ENCODE assay signal across 8 cellular contexts in the genomic region with DNA sequence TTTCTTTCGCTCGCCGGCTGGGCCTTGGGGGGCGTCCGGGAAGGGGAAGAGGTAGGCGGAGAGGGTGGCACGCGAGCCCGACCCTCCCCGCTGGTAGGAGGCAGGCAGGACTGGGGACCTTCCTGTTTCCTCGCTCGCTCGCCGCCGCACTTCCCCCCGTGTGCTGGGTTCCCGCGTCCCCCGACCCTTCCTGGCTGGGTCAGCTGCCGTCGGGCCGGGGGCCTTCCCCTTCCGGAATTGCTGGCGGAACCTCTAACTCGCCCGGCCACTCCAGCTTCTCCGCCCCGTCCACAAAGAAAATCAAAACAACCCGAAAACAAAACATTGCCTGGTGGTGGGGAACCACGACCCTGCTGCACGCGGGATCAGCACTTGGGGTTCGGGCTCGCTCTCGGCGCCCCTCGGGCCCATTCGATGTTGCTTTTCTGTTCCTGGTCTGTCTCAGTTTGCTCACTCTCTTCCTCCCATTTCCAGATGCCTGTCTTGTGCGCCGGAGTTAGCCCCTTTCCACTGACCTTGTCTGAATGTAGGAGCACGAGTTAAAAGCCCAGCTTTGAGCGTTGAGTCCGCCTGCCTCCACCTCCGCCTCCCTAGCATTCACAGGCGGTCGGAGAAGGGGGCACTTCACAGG. TPM values are rescaled to one million over a fixed set of nuclear protein-coding genes. Genes with fewer than 3 reads are reported as not detected.
DNase-seq lines count a peak whose midpoint lies in the region; ATAC-seq and TF ChIP-seq lines count a peak whose summit lies in the region.

No MANE protein-coding gene starts in this region.

- H3K4me3 ChIP-seq in H7 (ENCODE audit: insufficient read depth, low read depth, low read length) (peak overlapping the region; percentile 100), testis (peak overlapping the region; percentile 98 to 99)

- H3K27ac Mint-ChIP-seq in activated CD4-positive, alpha-beta T cell treated with anti-CD3 and anti-CD28 coated beads for 36 hours, result peak overlapping the region; percentile 98
- peak overlapping the region; percentile 94 for H3K27ac Mint-ChIP-seq in activated CD4-positive, alpha-beta T cell treated with anti-CD3 and anti-CD28 coated beads, Interleukin-2, amount 10 ng/mL, durations not matched to agents 7 days and 5 days
- peak overlapping the region; percentile 96 to 99 (median 99) for H3K27ac Mint-ChIP-seq in naive B cell

- no peak for TF ChIP-seq POLR2A in testis (IDR thresholded peaks at IDR 0.05)

- H3K9me3 Mint-ChIP-seq in activated CD4-positive, alpha-beta T cell treated with anti-CD3 and anti-CD28 coated beads for 36 hours (ENCODE audit: low read depth), result no peaks in the 10 kb centered on the region
- no peaks in the 10 kb centered on the region for H3K9me3 Mint-ChIP-seq in activated CD4-positive, alpha-beta T cell treated with anti-CD3 and anti-CD28 coated beads, Interleukin-2, amount 10 ng/mL, durations not matched to agents 7 days and 5 days
- H3K9me3 Mint-ChIP-seq in naive B cell, result no peaks in the 10 kb centered on the region

- peaks cover 33% of the 10 kb centered on the region for H3K4me1 Mint-ChIP-seq in activated CD4-positive, alpha-beta T cell treated with anti-CD3 and anti-CD28 coated beads for 36 hours
- H3K4me1 Mint-ChIP-seq in activated CD4-positive, alpha-beta T cell treated with anti-CD3 and anti-CD28 coated beads, Interleukin-2, amount 10 ng/mL, durations not matched to agents 7 days and 5 days, result peaks cover 41% of the 10 kb centered on the region
- H3K4me1 Mint-ChIP-seq in naive B cell, result peaks cover 45 to 69% (median 51%) of the 10 kb centered on the region in 3 donors

- DNase-seq in activated CD4-positive, alpha-beta T cell treated with anti-CD3 and anti-CD28 coated beads for 36 hours, result peak; percentile 66
- DNase-seq in activated CD4-positive, alpha-beta T cell treated with anti-CD3 and anti-CD28 coated beads, Interleukin-2, amount 50 U/mL, for 4 hours, result no peak
- DNase-seq in H7, result peak; percentile 85
- DNase-seq in LoVo (ENCODE audit: low spot score), result peak; percentile 21
- peak; percentile 55 for DNase-seq in activated CD4-positive, alpha-beta T cell treated with anti-CD3 and anti-CD28 coated beads, Interleukin-2, amount 10 ng/mL, durations not matched to agents 7 days and 5 days
- DNase-seq in fibroblast of peridontal ligament (ENCODE audit: extremely low read depth), result peak; percentile 29
- DNase-seq in naive B cell, result no peak
- DNase-seq in testis, result peak; percentile 62

- peak overlapping the region; percentile 100 for H3K27ac ChIP-seq in testis

- intact Hi-C loops in activated CD4-positive, alpha-beta T cell treated with anti-CD3 and anti-CD28 coated beads for 36 hours (cut with DNase I, micrococcal nuclease), result loop anchor here (1.0 to 10.0 kb wide), 7 partner anchors 36 to 1348 kb away; a partner anchor contains a TSS
- intact Hi-C loops in testis (cut with DNase I; ENCODE audit: low total_unique reads), result no loop called here

- peaks cover 6% of the 10 kb centered on the region for H3K27me3 Mint-ChIP-seq in activated CD4-positive, alpha-beta T cell treated with anti-CD3 and anti-CD28 coated beads for 36 hours
- peaks cover 4% of the 10 kb centered on the region for H3K27me3 Mint-ChIP-seq in activated CD4-positive, alpha-beta T cell treated with anti-CD3 and anti-CD28 coated beads, Interleukin-2, amount 10 ng/mL, durations not matched to agents 7 days and 5 days
- no peaks in the 10 kb centered on the region for H3K27me3 Mint-ChIP-seq in naive B cell

- CTCF ChIA-PET in activated CD4-positive, alpha-beta T cell treated with anti-CD3 and anti-CD28 coated beads for 36 hours (lab: Charles Lee), result interaction anchor here (0.6 kb wide), 3 partner anchors 27 to 299 kb away, joined by 3 to 5 read pairs (median 3); no protein-coding TSS in a partner anchor
- CTCF ChIA-PET in activated CD4-positive, alpha-beta T cell treated with anti-CD3 and anti-CD28 coated beads, Interleukin-2, amount 10 ng/mL, durations not matched to agents 7 days and 5 days (lab: Charles Lee), result interaction anchor here (0.6 to 0.7 kb wide), 2 partner anchors 55 to 196 kb away, joined by 3 to 6 read pairs; no protein-coding TSS in a partner anchor

- POLR2A ChIA-PET in activated CD4-positive, alpha-beta T cell treated with anti-CD3 and anti-CD28 coated beads for 36 hours (lab: Charles Lee), result no interaction called here
- POLR2A ChIA-PET in activated CD4-positive, alpha-beta T cell treated with anti-CD3 and anti-CD28 coated beads, Interleukin-2, amount 10 ng/mL, durations not matched to agents 7 days and 5 days (lab: Charles Lee), result interaction anchor here (0.7 kb wide), 1 partner anchor 663 kb away, joined by 7 read pairs; no protein-coding TSS in a partner anchor

- ATAC-seq in activated CD4-positive, alpha-beta T cell treated with anti-CD3 and anti-CD28 coated beads for 36 hours, result peak; percentile 45
- ATAC-seq in naive B cell (ENCODE audit: low read depth in 2 of 2), result peak; percentile 34 to 38

- no peak for TF ChIP-seq CTCF in testis (IDR thresholded peaks at IDR 0.05)

- peak overlapping the region; percentile 99 for H3K4me3 Mint-ChIP-seq in activated CD4-positive, alpha-beta T cell treated with anti-CD3 and anti-CD28 coated beads for 36 hours
- H3K4me3 Mint-ChIP-seq in activated CD4-positive, alpha-beta T cell treated with anti-CD3 and anti-CD28 coated beads, Interleukin-2, amount 10 ng/mL, durations not matched to agents 7 days and 5 days, result peak overlapping the region; percentile 90
- H3K4me3 Mint-ChIP-seq in naive B cell, result peak overlapping the region; percentile 90 to 100 (median 98)

- H3K9me3 ChIP-seq in testis, result no peaks in the 10 kb centered on the region

- H3K36me3 ChIP-seq in H7 (replicated peaks; ENCODE audit: control insufficient read depth, insufficient read depth, low read length) (no peaks in the 10 kb centered on the region), testis (ENCODE audit: low read depth, missing control alignments) (no peaks in the 10 kb centered on the region)

- WGBS in testis, 2 donors, result 0 to 1% methylated on average over 36 to 46 of the region's 46 CpGs

- peaks cover 34% of the 10 kb centered on the region for H3K36me3 Mint-ChIP-seq in activated CD4-positive, alpha-beta T cell treated with anti-CD3 and anti-CD28 coated beads for 36 hours (ENCODE audit: low read depth)
- H3K36me3 Mint-ChIP-seq in activated CD4-positive, alpha-beta T cell treated with anti-CD3 and anti-CD28 coated beads, Interleukin-2, amount 10 ng/mL, durations not matched to agents 7 days and 5 days (ENCODE audit: low read depth), result peaks cover 26% of the 10 kb centered on the region
- peaks cover 0 to 16% of the 10 kb centered on the region in 2 donors for H3K36me3 Mint-ChIP-seq in naive B cell

- H3K27me3 ChIP-seq in H7 (ENCODE audit: control insufficient read depth, insufficient read depth, low read length) (no peaks in the 10 kb centered on the region), testis (no peaks in the 10 kb centered on the region)

- peaks cover 29% of the 10 kb centered on the region for H3K4me1 ChIP-seq in testis

RNA-seq across cellular contexts. Expression of a gene that starts 0.6 kb away (rescaled TPM):
- 100 to 1,000 TPM; 190 to 205 TPM for total RNA-seq in activated CD4-positive, alpha-beta T cell treated with anti-CD3 and anti-CD28 coated beads for 36 hours
- 73.9 and 101 TPM in 2 replicates for total RNA-seq in H7 (2014; rRNA removed; shearing (Covaris generic))
- total RNA-seq in activated CD4-positive, alpha-beta T cell treated with anti-CD3 and anti-CD28 coated beads, Interleukin-2, amount 10 ng/mL, durations not matched to agents 7 days and 5 days, result 100 to 1,000 TPM; 161 to 197 TPM
- polyA plus RNA-seq in naive B cell (ENCODE audit: low read depth in 6 of 6) (100 to 1,000 TPM; 100 to 157 (median 128) TPM), testis (ENCODE audit: insufficient read depth, low read depth, low replicate concordance) (166 TPM)
- 100 to 1,000 TPM; 194 to 255 TPM for total RNA-seq in testis

Comparison
In these comparisons a context has a peak if more than half of its experiments do, and no peak if none do; other contexts are left out.
1. DNase-seq: peak in activated CD4-positive, alpha-beta T cell treated with anti-CD3 and anti-CD28 coated beads for 36 hours (single experiment), H7 (single experiment), LoVo (single experiment), activated CD4-positive, alpha-beta T cell treated with anti-CD3 and anti-CD28 coated beads, Interleukin-2, amount 10 ng/mL, durations not matched to agents 7 days and 5 days (single experiment), fibroblast of peridontal ligament (single experiment) and testis (single experiment); none in activated CD4-positive, alpha-beta T cell treated with anti-CD3 and anti-CD28 coated beads, Interleukin-2, amount 50 U/mL, for 4 hours (0 of 2) and naive B cell (single experiment).
2. Peak in every context shown above with its lines, with median percentiles within 50 percentile points of each other: H3K27ac Mint-ChIP-seq and H3K4me3 Mint-ChIP-seq.